Comparison of ENCODE assay signal across 21 cellular contexts in genomic region chr10:20887706-20888535, GRCh38. TPM values are rescaled to one million over a fixed set of nuclear protein-coding genes. Genes with fewer than 3 reads are reported as not detected.
DNase-seq lines count a peak whose midpoint lies in the region; ATAC-seq and TF ChIP-seq lines count a peak whose summit lies in the region.
"Had no signal": no experiment of that assay in that cellular context is flagged by ENCODE, and none has a peak within 500 bp of the region (broad histone marks: within the 10 kb centered on the region; RNA-seq: fewer than 3 reads in every experiment).

No MANE protein-coding gene starts in this region.

- WGBS in heart left ventricle, 4 donors, result 42 to 53% (median 47%) methylated on average over 6 of the region's 6 CpGs
- 71% methylated on average over 6 of the region's 6 CpGs for WGBS in smooth muscle cell (ENCODE audit: low lambda C conversion rate)

- H3K9me3 ChIP-seq in heart left ventricle (no peaks in the 10 kb centered on the region), HEK293 (ENCODE audit: control insufficient read depth, insufficient read depth, low read depth, low read length) (no peaks in the 10 kb centered on the region), smooth muscle cell (replicated peaks; ENCODE audit: low read depth) (no peaks in the 10 kb centered on the region), upper lobe of right lung (no peaks in the 10 kb centered on the region)
- H3K9me3 ChIP-seq: A549, BLaER1, Caco-2, SJSA1 had no signal

- intact Hi-C loops in heart left ventricle (cut with DNase I) (loop anchor here in 3 of 10 donors (5.0 to 10.0 kb wide), 3 partner anchors 177 to 189 kb away; no protein-coding TSS in a partner anchor), cardiac septum (cut with DNase I) (no loop called here), upper lobe of right lung (cut with DNase I) (no loop called here)

- H3K36me3 ChIP-seq in heart left ventricle (peaks cover 0 to 44% (median 0%) of the 10 kb centered on the region in 9 donors), HEK293 (ENCODE audit: control insufficient read depth in 2 of 2, insufficient read depth in 1 of 2, low read length in 2 of 2) (no peaks in the 10 kb centered on the region), smooth muscle cell (ENCODE audit: low read depth) (no peaks in the 10 kb centered on the region), upper lobe of right lung (peaks cover 4% of the 10 kb centered on the region)
- H3K36me3 ChIP-seq: BLaER1, SJSA1 had no signal

- no peak overlapping the region for H2AFZ ChIP-seq in smooth muscle cell (ENCODE audit: low read depth)
- H2AFZ ChIP-seq: GM23248 had no signal

- H3K4me3 Mint-ChIP-seq in glutamatergic neuron (ENCODE audit: unreplicated experiment), result no peak overlapping the region
- H3K4me3 Mint-ChIP-seq: CD4-positive, alpha-beta memory T cell; H9 had no signal

- no peak for DNase-seq in heart left ventricle
- DNase-seq in cardiac septum (ENCODE audit: low spot score), result no peak
- DNase-seq in NCI-H82 (lab: John Stamatoyannopoulos, UW), result peak; percentile 41
- no peak for DNase-seq in glutamatergic neuron
- DNase-seq in smooth muscle cell (lab: John Stamatoyannopoulos, UW; ENCODE audit: unreplicated experiment), result no peak
- no peak for DNase-seq in NCI-H2029 (lab: John Stamatoyannopoulos, UW)
- no peak for DNase-seq in upper lobe of right lung
- DNase-seq: Caco-2; CD4-positive, alpha-beta memory T cell; DMS 273 treated with DMSO at 0.1 percent for 48 hours; GM23248; H9; KG1; NCI-H1436 treated with DMSO at 0.1 percent for 48 hours; NCI-H2171; NCI-H526 treated with DMSO at 0.1 percent for 48 hours had no signal

- H3K4me2 ChIP-seq in smooth muscle cell, result no peak overlapping the region
- H3K4me2 ChIP-seq: A549, BLaER1 had no signal

- TF ChIP-seq CTCF in heart left ventricle (IDR thresholded peaks at IDR 0.05), result no peak
- TF ChIP-seq CTCF in HEK293 (tag by site-specific recombination; IDR thresholded peaks at IDR 0.05), result no peak
- TF ChIP-seq CTCF in glutamatergic neuron (IDR thresholded peaks at IDR 0.05; ENCODE audit: partially characterized antibody, unreplicated experiment), result no peak
- TF ChIP-seq CTCF in smooth muscle cell (IDR thresholded peaks at IDR 0.05; ENCODE audit: borderline replicate concordance, insufficient read depth, poor library complexity, severe bottlenecking), result no peak
- TF ChIP-seq CTCF in upper lobe of right lung (IDR thresholded peaks at IDR 0.05), result no peak

- H3K4me1 ChIP-seq in heart left ventricle, result peaks cover 0 to 33% (median 1%) of the 10 kb centered on the region in 12 donors
- H3K4me1 ChIP-seq in HEK293 (ENCODE audit: control insufficient read depth, insufficient read depth, low read length), result peaks cover 33% of the 10 kb centered on the region
- peaks cover 10% of the 10 kb centered on the region for H3K4me1 ChIP-seq in smooth muscle cell (ENCODE audit: low read depth)
- no peaks in the 10 kb centered on the region for H3K4me1 ChIP-seq in upper lobe of right lung
- H3K4me1 ChIP-seq: BLaER1, SJSA1 had no signal

- H3K9me3 Mint-ChIP-seq in glutamatergic neuron (ENCODE audit: unreplicated experiment), result no peaks in the 10 kb centered on the region
- H3K9me3 Mint-ChIP-seq: H9 had no signal

- H4K20me1 ChIP-seq in smooth muscle cell (ENCODE audit: low read depth), result no peaks in the 10 kb centered on the region
- H4K20me1 ChIP-seq: BLaER1 had no signal

- H3K9ac ChIP-seq in smooth muscle cell (ENCODE audit: low read depth), result no peak overlapping the region
- H3K9ac ChIP-seq: BLaER1, GM23248 had no signal

- no peaks in the 10 kb centered on the region for H3K79me2 ChIP-seq in smooth muscle cell (ENCODE audit: low read depth)

- H3K27me3 ChIP-seq in heart left ventricle (no peaks in the 10 kb centered on the region), smooth muscle cell (ENCODE audit: low read depth) (no peaks in the 10 kb centered on the region), upper lobe of right lung (no peaks in the 10 kb centered on the region)
- H3K27me3 ChIP-seq: BLaER1, SJSA1 had no signal

- peak overlapping the region; percentile 65 for H3K27ac Mint-ChIP-seq in glutamatergic neuron (ENCODE audit: unreplicated experiment)
- H3K27ac Mint-ChIP-seq: CD4-positive, alpha-beta memory T cell; H9 had no signal

- H3K27ac ChIP-seq in heart left ventricle, result peak overlapping the region in 8 of 12 donors; percentile 13 to 95 (median 68)
- no peak overlapping the region for H3K27ac ChIP-seq in HEK293 (ENCODE audit: extremely low read depth, low read depth, low read length)
- H3K27ac ChIP-seq in smooth muscle cell (ENCODE audit: low read depth), result no peak overlapping the region
- H3K27ac ChIP-seq in upper lobe of right lung, result no peak overlapping the region
- H3K27ac ChIP-seq: A549, BLaER1, GM23248, SJSA1 had no signal

- no peaks in the 10 kb centered on the region for H3K36me3 Mint-ChIP-seq in glutamatergic neuron (ENCODE audit: unreplicated experiment)
- H3K36me3 Mint-ChIP-seq: CD4-positive, alpha-beta memory T cell had no signal

- H3K27me3 Mint-ChIP-seq in glutamatergic neuron (ENCODE audit: unreplicated experiment), result no peaks in the 10 kb centered on the region
- H3K27me3 Mint-ChIP-seq: CD4-positive, alpha-beta memory T cell had no signal

- peak overlapping the region in 4 of 12 donors; percentile 36 to 67 (median 50) for H3K4me3 ChIP-seq in heart left ventricle
- no peak overlapping the region for H3K4me3 ChIP-seq in HEK293 (ENCODE audit: low read depth, low read length)
- no peak overlapping the region for H3K4me3 ChIP-seq in smooth muscle cell
- H3K4me3 ChIP-seq in upper lobe of right lung, result no peak overlapping the region
- H3K4me3 ChIP-seq: A549, BLaER1, GM23248, SJSA1 had no signal

- peaks cover 18% of the 10 kb centered on the region for H3F3A ChIP-seq in smooth muscle cell (ENCODE audit: low read depth)

- CTCF ChIA-PET in HEK293 (lab: Yijun Ruan, JAX), result interaction anchor here (0.6 to 1.4 kb wide), 3 partner anchors 167 to 381 kb away, joined by 4 to 5 read pairs (median 4); no protein-coding TSS in a partner anchor

- ATAC-seq in heart left ventricle, result no peak
- ATAC-seq in upper lobe of right lung, result no peak
- ATAC-seq: A549, Panc1 had no signal

- TF ChIP-seq POLR2A in heart left ventricle (IDR thresholded peaks at IDR 0.05), result no peak

- POLR2A ChIA-PET in HEK293 (lab: Yijun Ruan, JAX), result no interaction called here

- peaks cover 20% of the 10 kb centered on the region for H3K4me1 Mint-ChIP-seq in glutamatergic neuron (ENCODE audit: low read depth, unreplicated experiment)
- H3K4me1 Mint-ChIP-seq: CD4-positive, alpha-beta memory T cell had no signal

TF ChIP-seq in HEK293, 187 proteins besides CTCF, POLR2A, EP300 and RAD21 (continues in another document):
- TF ChIP-seq ZBTB44 (tag by site-specific recombination; IDR thresholded peaks at IDR 0.05), result peak; percentile 55; the same call in 1 of the 2 replicates
- TF ChIP-seq SP7 (tag by site-specific recombination; IDR thresholded peaks at IDR 0.05), result no peak
- TF ChIP-seq TCF7L2 (IDR thresholded peaks at IDR 0.05; ENCODE audit: borderline replicate concordance, low read depth, low read length), result 0 out of 2 replicates have a peak, but pooled peaks have one; percentile 43
- TF ChIP-seq PRDM6 (tag by site-specific recombination; IDR thresholded peaks at IDR 0.05), result peak; percentile 84
- peak; percentile 29; the same call in 1 of the 2 replicates for TF ChIP-seq ZNF843 (tag by site-specific recombination; IDR thresholded peaks at IDR 0.05)
- 0 out of 2 replicates have a peak, but pooled peaks have one; percentile 17 for TF ChIP-seq KLF8 (tag by site-specific recombination; IDR thresholded peaks at IDR 0.05)
- TF ChIP-seq YY2 (tag by site-specific recombination; IDR thresholded peaks at IDR 0.05), result no peak
- TF ChIP-seq ZNF548 (tag by site-specific recombination; IDR thresholded peaks at IDR 0.05), result no peak
- TF ChIP-seq ZNF121 (tag by site-specific recombination; IDR thresholded peaks at IDR 0.05), result no peak
- TF ChIP-seq ZNF366 (tag by site-specific recombination; conservative IDR thresholded peaks at IDR 0.05), result peak; percentile 59; the same call in 1 of the 2 replicates
- TF ChIP-seq GLI2 (tag by site-specific recombination; IDR thresholded peaks at IDR 0.05; ENCODE audit: borderline replicate concordance, low read depth), result no peak
- TF ChIP-seq OSR2 (tag by site-specific recombination; IDR thresholded peaks at IDR 0.05), result peak; percentile 74; the same call in 1 of the 2 replicates
- TF ChIP-seq ZNF529 (tag by site-specific recombination; IDR thresholded peaks at IDR 0.05; ENCODE audit: insufficient replicate concordance), result no peak
- 0 out of 2 replicates have a peak, but pooled peaks have one; percentile 21 for TF ChIP-seq ZNF629 (tag by site-specific recombination; IDR thresholded peaks at IDR 0.05)

RNA-seq across cellular contexts. Expression of gene NEBL, which starts 9.2 kb away (rescaled TPM):
- 100 to 1,000 TPM; 390 to 855 (median 591) TPM for total RNA-seq in heart left ventricle
- 100 to 1,000 TPM; 187 to 383 TPM for polyA plus RNA-seq in heart left ventricle
- total RNA-seq in cardiac septum, result 597 TPM
- total RNA-seq in glutamatergic neuron (ENCODE audit: unreplicated experiment), result 0.74 TPM
- 12.8 and 14.9 TPM in 2 replicates for total RNA-seq in smooth muscle cell
- 1.8 and 3.5 TPM in 2 replicates for polyA plus RNA-seq in smooth muscle cell
- 106 TPM for total RNA-seq in upper lobe of right lung
- total RNA-seq: CD4-positive, alpha-beta memory T cell; GM23248 had no signal
- polyA plus RNA-seq: CD4-positive, alpha-beta memory T cell; GM23248 had no signal

Comparison
In these comparisons a context has a peak if more than half of its experiments do, and no peak if none do; other contexts are left out.
1. H3K27ac ChIP-seq: peak in heart left ventricle (8 of 12); none in HEK293 (single experiment), smooth muscle cell (single experiment) and upper lobe of right lung (single experiment).